ENCODE assay signal across 20 cellular contexts in the genomic region with DNA sequence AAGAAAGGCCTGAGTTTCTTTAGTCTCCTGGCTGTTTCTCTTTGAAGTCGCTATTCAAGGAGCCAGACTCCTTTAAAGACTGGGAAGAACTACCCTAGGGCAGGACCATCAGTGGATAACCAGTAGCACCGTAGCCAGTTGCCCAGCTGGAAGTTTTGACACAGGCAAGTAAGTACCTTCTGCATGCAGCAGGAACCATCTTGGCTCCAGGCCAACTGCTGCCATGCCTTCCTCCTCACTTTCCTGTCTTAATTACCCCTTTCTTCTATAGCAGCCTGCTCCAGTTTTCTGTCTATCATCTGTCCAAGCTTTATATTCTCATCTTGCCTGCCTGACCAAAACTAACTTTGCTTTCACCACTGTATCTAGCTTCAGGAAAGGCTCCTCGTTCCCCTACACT.
"Had no signal": no experiment of that assay in that cellular context is flagged by ENCODE, and none has a peak within 500 bp of the region (broad histone marks: within the 10 kb centered on the region; RNA-seq: fewer than 3 reads in every experiment).

No MANE protein-coding gene starts in this region.

- H3K4me3 ChIP-seq: adrenal gland, colonic mucosa, esophagus muscularis mucosa, hepatocyte, ovary, sigmoid colon, upper lobe of left lung had no signal

- DNase-seq: activated CD4-positive, alpha-beta memory T cell treated with anti-CD3 and anti-CD28 coated beads for 36 hours; activated CD4-positive, alpha-beta T cell treated with anti-CD3 and anti-CD28 coated beads for 36 hours; activated CD8-positive, alpha-beta memory T cell treated with anti-CD3 and anti-CD28 coated beads, Interleukin-2, amount 10 ng/mL, durations not matched to agents 7 days and 5 days; activated naive CD4-positive, alpha-beta T cell treated with anti-CD3 and anti-CD28 coated beads, Interleukin-2, amount 10 ng/mL, durations not matched to agents 7 days and 5 days; activated T-cell treated with anti-CD3 and anti-CD28 coated beads, Interleukin-2, amount 50 U/mL, for 1 hour; adrenal gland; central memory CD4-positive, alpha-beta T cell; colonic mucosa; islet precursor cell; mammary epithelial cell; ovary; sigmoid colon; stimulated activated CD4-positive, alpha-beta T cell treated with anti-CD3 and anti-CD28 coated beads, Interleukin-1b, Interleukin-23, amount 100 ng/mL, for 48 hours; stimulated activated naive CD8-positive, alpha-beta T cell treated with anti-CD3 and anti-CD28 coated beads, Interleukin-15, amount 100 ng/mL, for 72 hours; upper lobe of left lung had no signal

- ATAC-seq: activated CD4-positive, alpha-beta T cell treated with anti-CD3 and anti-CD28 coated beads for 36 hours; activated CD8-positive, alpha-beta memory T cell treated with anti-CD3 and anti-CD28 coated beads, Interleukin-2, amount 10 ng/mL, durations not matched to agents 7 days and 5 days; left lobe of liver; naive thymus-derived CD4-positive, alpha-beta T cell; stimulated activated naive CD8-positive, alpha-beta T cell treated with anti-CD3 and anti-CD28 coated beads, Interleukin-15, amount 100 ng/mL, for 72 hours had no signal

- H3K27ac ChIP-seq: adrenal gland, colonic mucosa, esophagus muscularis mucosa, hepatocyte, ovary, sigmoid colon, upper lobe of left lung, VCaP had no signal

- H3K27me3 ChIP-seq: colonic mucosa, ovary, upper lobe of left lung had no signal

- H3K9me3 ChIP-seq: adrenal gland, colonic mucosa, esophagus muscularis mucosa, ovary, sigmoid colon, upper lobe of left lung had no signal

- H3K36me3 ChIP-seq: adrenal gland, colonic mucosa, esophagus muscularis mucosa, ovary, sigmoid colon, upper lobe of left lung had no signal

- H3K4me1 ChIP-seq: adrenal gland, colonic mucosa, esophagus muscularis mucosa, sigmoid colon, upper lobe of left lung had no signal
